Comparison of ENCODE assay signal across 1 cellular context in the genomic region with DNA sequence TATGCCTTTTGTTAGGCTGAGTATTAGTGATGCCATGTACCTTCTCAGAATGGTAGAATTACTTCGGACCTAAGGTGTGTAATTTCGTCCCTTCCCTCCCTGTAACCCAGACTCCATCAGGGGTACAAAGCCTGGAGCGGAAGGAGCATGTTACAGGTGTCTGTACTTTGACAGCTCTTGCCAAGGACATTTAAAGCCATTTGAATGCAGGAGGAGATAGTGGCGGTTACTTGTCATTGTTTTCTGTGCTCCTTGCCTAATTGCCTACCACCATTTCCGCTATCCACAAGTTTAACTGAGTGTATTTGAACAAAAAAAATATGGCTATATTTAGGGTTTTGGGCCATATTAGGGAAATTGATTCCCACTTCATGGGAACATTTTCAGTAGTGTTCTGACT.
TF ChIP-seq lines count a peak whose summit lies in the region.

No MANE protein-coding gene starts in this region.

TF ChIP-seq in HCT116, 20 proteins besides CTCF, POLR2A, EP300 and RAD21 (continued from another document):
- TF ChIP-seq FOSL1 (IDR thresholded peaks at IDR 0.05; ENCODE audit: low read depth) = no peak
- no peak for TF ChIP-seq CBX3 (IDR thresholded peaks at IDR 0.05; ENCODE audit: low read depth)
- no peak for TF ChIP-seq ATF3 (IDR thresholded peaks at IDR 0.05)
- no peak for TF ChIP-seq ELF1 (IDR thresholded peaks at IDR 0.05; ENCODE audit: borderline replicate concordance, low read depth)
- TF ChIP-seq POLR2AphosphoS5 (IDR thresholded peaks at IDR 0.05; ENCODE audit: low read depth, low read length) = no peak
- TF ChIP-seq, protein P1, sequence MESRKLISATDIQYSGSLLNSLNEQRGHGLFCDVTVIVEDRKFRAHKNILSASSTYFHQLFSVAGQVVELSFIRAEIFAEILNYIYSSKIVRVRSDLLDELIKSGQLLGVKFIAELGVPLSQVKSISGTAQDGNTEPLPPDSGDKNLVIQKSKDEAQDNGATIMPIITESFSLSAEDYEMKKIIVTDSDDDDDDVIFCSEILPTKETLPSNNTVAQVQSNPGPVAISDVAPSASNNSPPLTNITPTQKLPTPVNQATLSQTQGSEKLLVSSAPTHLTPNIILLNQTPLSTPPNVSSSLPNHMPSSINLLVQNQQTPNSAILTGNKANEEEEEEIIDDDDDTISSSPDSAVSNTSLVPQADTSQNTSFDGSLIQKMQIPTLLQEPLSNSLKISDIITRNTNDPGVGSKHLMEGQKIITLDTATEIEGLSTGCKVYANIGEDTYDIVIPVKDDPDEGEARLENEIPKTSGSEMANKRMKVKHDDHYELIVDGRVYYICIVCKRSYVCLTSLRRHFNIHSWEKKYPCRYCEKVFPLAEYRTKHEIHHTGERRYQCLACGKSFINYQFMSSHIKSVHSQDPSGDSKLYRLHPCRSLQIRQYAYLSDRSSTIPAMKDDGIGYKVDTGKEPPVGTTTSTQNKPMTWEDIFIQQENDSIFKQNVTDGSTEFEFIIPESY (IDR thresholded peaks at IDR 0.05; ENCODE audit: extremely low read depth, insufficient replicate concordance, low read length) = no peak
- TF ChIP-seq SRF (IDR thresholded peaks at IDR 0.05; ENCODE audit: low read depth) = no peak
